ENCODE assay signal across 8 cellular contexts in the genomic region with DNA sequence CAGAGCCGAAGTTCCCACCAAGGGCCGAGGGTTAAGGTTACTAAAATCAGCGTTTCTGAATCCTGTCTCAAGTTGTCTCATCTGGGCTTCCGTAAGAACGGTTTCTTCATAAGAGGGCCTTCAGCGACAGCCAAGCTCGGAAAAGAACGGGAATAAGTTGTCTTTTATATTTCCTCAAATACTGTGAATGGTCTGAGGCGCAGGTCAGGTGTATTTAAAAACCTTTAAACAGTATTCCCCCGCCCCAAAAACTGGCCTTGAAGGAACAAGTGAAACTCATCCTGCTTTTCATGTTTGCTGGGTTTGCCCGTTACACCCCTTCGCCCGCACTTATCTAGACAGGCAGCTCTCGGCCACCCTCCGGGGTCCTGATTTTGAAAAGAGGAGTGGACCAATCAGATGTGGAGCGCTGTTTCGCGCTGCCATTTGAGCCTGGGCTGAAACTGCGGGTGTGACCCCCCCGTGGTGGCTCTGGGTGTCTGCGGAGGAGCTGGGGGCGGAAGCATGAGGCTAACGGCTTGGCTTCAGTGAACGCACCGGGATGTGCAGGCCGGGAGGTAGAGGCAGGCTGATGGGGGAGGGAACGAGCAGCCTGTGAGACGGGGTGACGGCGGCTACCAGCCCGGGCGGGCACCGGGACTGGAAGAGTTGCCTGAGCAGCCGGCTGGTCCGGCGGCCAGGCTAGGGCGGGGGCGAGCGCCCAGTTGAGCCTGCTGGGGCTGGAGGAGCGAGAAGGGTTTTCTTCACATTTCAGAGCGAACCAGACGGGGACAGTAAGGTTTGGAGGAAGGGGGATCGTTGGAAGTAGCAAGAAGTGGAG. TPM values are rescaled to one million over a fixed set of nuclear protein-coding genes. Genes with fewer than 3 reads are reported as not detected.
DNase-seq lines count a peak whose midpoint lies in the region; ATAC-seq and TF ChIP-seq lines count a peak whose summit lies in the region.
"Not testable (repeated sequence)": the region's sequence is repeated elsewhere in the genome, so short reads cannot be mapped to it uniquely, and the experiment has no call there.

A gene with protein sequence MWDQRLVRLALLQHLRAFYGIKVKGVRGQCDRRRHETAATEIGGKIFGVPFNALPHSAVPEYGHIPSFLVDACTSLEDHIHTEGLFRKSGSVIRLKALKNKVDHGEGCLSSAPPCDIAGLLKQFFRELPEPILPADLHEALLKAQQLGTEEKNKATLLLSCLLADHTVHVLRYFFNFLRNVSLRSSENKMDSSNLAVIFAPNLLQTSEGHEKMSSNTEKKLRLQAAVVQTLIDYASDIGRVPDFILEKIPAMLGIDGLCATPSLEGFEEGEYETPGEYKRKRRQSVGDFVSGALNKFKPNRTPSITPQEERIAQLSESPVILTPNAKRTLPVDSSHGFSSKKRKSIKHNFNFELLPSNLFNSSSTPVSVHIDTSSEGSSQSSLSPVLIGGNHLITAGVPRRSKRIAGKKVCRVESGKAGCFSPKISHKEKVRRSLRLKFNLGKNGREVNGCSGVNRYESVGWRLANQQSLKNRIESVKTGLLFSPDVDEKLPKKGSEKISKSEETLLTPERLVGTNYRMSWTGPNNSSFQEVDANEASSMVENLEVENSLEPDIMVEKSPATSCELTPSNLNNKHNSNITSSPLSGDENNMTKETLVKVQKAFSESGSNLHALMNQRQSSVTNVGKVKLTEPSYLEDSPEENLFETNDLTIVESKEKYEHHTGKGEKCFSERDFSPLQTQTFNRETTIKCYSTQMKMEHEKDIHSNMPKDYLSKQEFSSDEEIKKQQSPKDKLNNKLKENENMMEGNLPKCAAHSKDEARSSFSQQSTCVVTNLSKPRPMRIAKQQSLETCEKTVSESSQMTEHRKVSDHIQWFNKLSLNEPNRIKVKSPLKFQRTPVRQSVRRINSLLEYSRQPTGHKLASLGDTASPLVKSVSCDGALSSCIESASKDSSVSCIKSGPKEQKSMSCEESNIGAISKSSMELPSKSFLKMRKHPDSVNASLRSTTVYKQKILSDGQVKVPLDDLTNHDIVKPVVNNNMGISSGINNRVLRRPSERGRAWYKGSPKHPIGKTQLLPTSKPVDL (plus strand): TSS at position 454 of the 820 bp plus-strand sequence. CDS start 708 bp downstream, outside the sequence.

- not testable (repeated sequence) for H3K9me2 ChIP-seq in GM23338 (ENCODE audit: insufficient read depth)

- peak within 1 kb of the TSS; percentile 90 for H3K4me2 ChIP-seq in GM23338

- intact Hi-C loops in activated CD4-positive, alpha-beta T cell treated with anti-CD3 and anti-CD28 coated beads, Interleukin-2, amount 10 ng/mL, durations not matched to agents 24 days and 14 days (cut with micrococcal nuclease): not testable (repeated sequence)

- not testable (repeated sequence) for H3K4me1 ChIP-seq in GM23338 (ENCODE audit: insufficient read depth); HUES64 (ENCODE audit: insufficient read depth, low read length)

- not testable (repeated sequence) for H3K4me1 Mint-ChIP-seq in GM23338
- peaks cover 16% of the 10 kb centered on the region for H3K4me1 Mint-ChIP-seq in activated CD4-positive, alpha-beta T cell treated with anti-CD3 and anti-CD28 coated beads, Interleukin-2, amount 10 ng/mL, durations not matched to agents 24 days and 14 days
- H3K4me1 Mint-ChIP-seq in progenitor cell of endocrine pancreas (ENCODE audit: low read depth): peaks cover 12% of the 10 kb centered on the region

- H3F3A ChIP-seq in GM23338 (replicated peaks; ENCODE audit: low read depth): not testable (repeated sequence)

- H3K27me3 Mint-ChIP-seq in GM23338 (ENCODE audit: insufficient read depth, low read depth, poor library complexity); activated CD4-positive, alpha-beta T cell treated with anti-CD3 and anti-CD28 coated beads, Interleukin-2, amount 10 ng/mL, durations not matched to agents 24 days and 14 days; progenitor cell of endocrine pancreas: not testable (repeated sequence)

- not testable (repeated sequence) for H3K9me3 Mint-ChIP-seq in GM23338; activated CD4-positive, alpha-beta T cell treated with anti-CD3 and anti-CD28 coated beads, Interleukin-2, amount 10 ng/mL, durations not matched to agents 24 days and 14 days; progenitor cell of endocrine pancreas (ENCODE audit: low read depth)

- not testable (repeated sequence) for H3K36me3 ChIP-seq in GM23338 (ENCODE audit: insufficient read depth); HUES64 (ENCODE audit: insufficient read depth, low read length)

- H3K27ac ChIP-seq in GM23338 (ENCODE audit: low read depth) (peak within 1 kb of the TSS; percentile 87; the same call in 1 of the 2 replicates), HUES64 (ENCODE audit: low read depth, low read length) (peak within 1 kb of the TSS; percentile 82)

- peak; percentile 83 for ATAC-seq in GM23338

- H3K27ac Mint-ChIP-seq in GM23338: peak within 1 kb of the TSS; percentile 98
- H3K27ac Mint-ChIP-seq in activated CD4-positive, alpha-beta T cell treated with anti-CD3 and anti-CD28 coated beads, Interleukin-2, amount 10 ng/mL, durations not matched to agents 24 days and 14 days: peak within 1 kb of the TSS; percentile 99
- peak within 1 kb of the TSS; percentile 95 for H3K27ac Mint-ChIP-seq in progenitor cell of endocrine pancreas

- H3K4me3 ChIP-seq in GM23338 (peak within 1 kb of the TSS; percentile 93), HUES64 (ENCODE audit: low read length) (peak within 1 kb of the TSS; percentile 89)

- H4K20me1 ChIP-seq in GM23338 (replicated peaks; ENCODE audit: insufficient read depth): not testable (repeated sequence)

- H3K9ac ChIP-seq in HUES64 (ENCODE audit: low read depth, low read length): peak within 1 kb of the TSS; percentile 88

- not testable (repeated sequence) for H3K9me3 ChIP-seq in HUES64 (ENCODE audit: insufficient read depth, low read depth, low read length)

- H3K79me2 ChIP-seq in GM23338 (replicated peaks; ENCODE audit: insufficient read depth): peaks cover 46% of the 10 kb centered on the region

- not testable (repeated sequence) for H3K27me3 ChIP-seq in GM23338 (ENCODE audit: insufficient read depth); HUES64 (ENCODE audit: insufficient read depth, low read length)

- not testable (repeated sequence) for H2AFZ ChIP-seq in GM23338

- 2% methylated on average over 22 of the region's 43 CpGs for WGBS in HUES64

- peak; percentile 78 for DNase-seq in GM04503 (ENCODE audit: low read depth)
- peak; percentile 74 for DNase-seq in GM23338 (ENCODE audit: low spot score)
- DNase-seq in activated CD4-positive, alpha-beta T cell treated with anti-CD3 and anti-CD28 coated beads, Interleukin-2, amount 10 ng/mL, durations not matched to agents 24 days and 14 days: peak; percentile 96
- DNase-seq in central memory CD4-positive, alpha-beta T cell: peak; percentile 86
- DNase-seq in iPS DF 4.7 (ENCODE audit: extremely low read depth, low spot score): peak; percentile 76
- DNase-seq in progenitor cell of endocrine pancreas (ENCODE audit: low spot score, unreplicated experiment): peak; percentile 52
- DNase-seq in superior temporal gyrus (ENCODE audit: extremely low spot score): peak; percentile 93

- H3K4me3 Mint-ChIP-seq in GM23338 (peak within 1 kb of the TSS; percentile 97), progenitor cell of endocrine pancreas (ENCODE audit: low read depth) (peak within 1 kb of the TSS; percentile 98)
- peak within 1 kb of the TSS; percentile 93 for H3K4me3 Mint-ChIP-seq in activated CD4-positive, alpha-beta T cell treated with anti-CD3 and anti-CD28 coated beads, Interleukin-2, amount 10 ng/mL, durations not matched to agents 24 days and 14 days

- not testable (repeated sequence) for H3K36me3 Mint-ChIP-seq in GM23338 (ENCODE audit: low read depth); progenitor cell of endocrine pancreas (ENCODE audit: insufficient read depth)
- H3K36me3 Mint-ChIP-seq in activated CD4-positive, alpha-beta T cell treated with anti-CD3 and anti-CD28 coated beads, Interleukin-2, amount 10 ng/mL, durations not matched to agents 24 days and 14 days (ENCODE audit: low read depth): peaks cover 17% of the 10 kb centered on the region

- not testable (repeated sequence) for TF ChIP-seq CTCF in GM23338 (conservative IDR thresholded peaks at IDR 0.05; ENCODE audit: low read depth in 2 of 2); progenitor cell of endocrine pancreas (IDR thresholded peaks at IDR 0.05; ENCODE audit: unreplicated experiment)

RNA-seq across cellular contexts. Expression of the gene that starts here (rescaled TPM):
- total RNA-seq in GM23338 (2014; rRNA removed; shearing (Covaris generic)): 38.7 and 43.1 TPM in 2 replicates
- polyA plus RNA-seq in GM23338 (2016; fragmentation: Nextera tagmentation; extraction: Ambion mirVana): 21.4 and 28.3 TPM in 2 replicates
- polyA plus RNA-seq in HUES64 (2013, experiment 1 of 2): 44.0 TPM
- 54.5 TPM for polyA plus RNA-seq in HUES64 (2013, experiment 2 of 2)
- total RNA-seq in activated CD4-positive, alpha-beta T cell treated with anti-CD3 and anti-CD28 coated beads, Interleukin-2, amount 10 ng/mL, durations not matched to agents 24 days and 14 days: 95.7 and 98.2 TPM in 2 replicates
- 28.0 and 30.1 TPM in 2 replicates for total RNA-seq in progenitor cell of endocrine pancreas

Comparison
In these comparisons a context has a peak if more than half of its experiments do, and no peak if none do; other contexts are left out.
1. Peak in every context shown above with its lines: DNase-seq, ATAC-seq, H3K4me3 ChIP-seq and H3K27ac ChIP-seq.